Comparison of ENCODE assay signal across 1 cellular context in genomic region chr1:36304970-36305914, GRCh38.
TF ChIP-seq lines count a peak whose summit lies in the region.

No MANE protein-coding gene starts in this region.

TF ChIP-seq in HEK293, 187 proteins besides CTCF, POLR2A, EP300 and RAD21 (continued from another document):
- TF ChIP-seq, protein P1, sequence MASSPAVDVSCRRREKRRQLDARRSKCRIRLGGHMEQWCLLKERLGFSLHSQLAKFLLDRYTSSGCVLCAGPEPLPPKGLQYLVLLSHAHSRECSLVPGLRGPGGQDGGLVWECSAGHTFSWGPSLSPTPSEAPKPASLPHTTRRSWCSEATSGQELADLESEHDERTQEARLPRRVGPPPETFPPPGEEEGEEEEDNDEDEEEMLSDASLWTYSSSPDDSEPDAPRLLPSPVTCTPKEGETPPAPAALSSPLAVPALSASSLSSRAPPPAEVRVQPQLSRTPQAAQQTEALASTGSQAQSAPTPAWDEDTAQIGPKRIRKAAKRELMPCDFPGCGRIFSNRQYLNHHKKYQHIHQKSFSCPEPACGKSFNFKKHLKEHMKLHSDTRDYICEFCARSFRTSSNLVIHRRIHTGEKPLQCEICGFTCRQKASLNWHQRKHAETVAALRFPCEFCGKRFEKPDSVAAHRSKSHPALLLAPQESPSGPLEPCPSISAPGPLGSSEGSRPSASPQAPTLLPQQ (tag by site-specific recombination; IDR thresholded peaks at IDR 0.05): no peak
TF ChIP-seq in HEK293: peak in this region for 2.
